In genomic region chr19:11423164-11423803, GRCh38 we compare ENCODE assay signal across 17 cellular contexts. TPM values are rescaled to one million over a fixed set of nuclear protein-coding genes. Genes with fewer than 3 reads are reported as not detected.
DNase-seq lines count a peak whose midpoint lies in the region; ATAC-seq and TF ChIP-seq lines count a peak whose summit lies in the region.
"Had no signal": no experiment of that assay in that cellular context is flagged by ENCODE, and none has a peak within 500 bp of the region (broad histone marks: within the 10 kb centered on the region; RNA-seq: fewer than 3 reads in every experiment).

No MANE protein-coding gene starts in this region.

- H3K27ac ChIP-seq in upper lobe of left lung = no peak overlapping the region
- H3K27ac ChIP-seq: HL-60 had no signal

- H3K36me3 ChIP-seq in upper lobe of left lung = no peaks in the 10 kb centered on the region
- H3K36me3 ChIP-seq: lower lobe of right lung had no signal

- H3K4me3 Mint-ChIP-seq in stimulated activated naive CD8-positive, alpha-beta T cell treated with anti-CD3 and anti-CD28 coated beads, Interleukin-15, amount 100 ng/mL, for 72 hours = peak overlapping the region; percentile 82 to 87
- peak overlapping the region; percentile 68 for H3K4me3 Mint-ChIP-seq in activated T-helper 2 cell treated with anti-CD3 and anti-CD28 coated beads, Interferon-gamma antibody, Interleukin-2, Interleukin-4, amounts not matched to agents 10 μg/mL and 5 μg/mL and 100 μg/mL, durations not matched to agents 14 hours and 24 hours and 36 hours (ENCODE audit: low read depth)

- H3K36me3 Mint-ChIP-seq in activated T-helper 2 cell treated with anti-CD3 and anti-CD28 coated beads, Interferon-gamma antibody, Interleukin-2, Interleukin-4, amounts not matched to agents 10 μg/mL and 5 μg/mL and 100 μg/mL, durations not matched to agents 14 hours and 24 hours and 36 hours (ENCODE audit: low read depth) = no peaks in the 10 kb centered on the region
- H3K36me3 Mint-ChIP-seq: stimulated activated naive B cell treated with anti-CD40 and anti-IgM and Interleukin-4, amounts not matched to agents 10 μg/mL and 1 μg/mL and 100 μg/mL, for 72 hours had no signal

- TF ChIP-seq CTCF in upper lobe of left lung (IDR thresholded peaks at IDR 0.05) = no peak

- no peak for DNase-seq in stimulated activated naive CD8-positive, alpha-beta T cell treated with anti-CD3 and anti-CD28 coated beads, Interleukin-15, amount 100 ng/mL, for 72 hours
- DNase-seq in stimulated activated naive CD8-positive, alpha-beta T cell treated with anti-CD3 and anti-CD28 coated beads, Interleukin-15, Interleukin-2, amounts not matched to agents 100 U/mL and 50 U/mL, for 24 hours = no peak
- DNase-seq in activated T-helper 2 cell treated with anti-CD3 and anti-CD28 coated beads, Interferon-gamma antibody, Interleukin-2, Interleukin-4, amounts not matched to agents 10 μg/mL and 5 μg/mL and 100 μg/mL, durations not matched to agents 14 hours and 24 hours and 36 hours (ENCODE audit: low spot score) = no peak
- DNase-seq in upper lobe of left lung = no peak
- DNase-seq: activated CD4-positive, alpha-beta T cell treated with anti-CD3 and anti-CD28 coated beads, Interleukin-2, amount 10 ng/mL, durations not matched to agents 7 days and 5 days; activated effector memory CD4-positive, alpha-beta T cell treated with Interleukin-2 at 50 U/mL for 16 hours; AML-193; effector CD8-positive, alpha-beta T cell; lower lobe of right lung; NCI-H1930; NCI-H526 treated with DMSO at 0.1 percent for 48 hours; stimulated activated naive B cell treated with anti-CD40 and anti-IgM and Interleukin-4, amounts not matched to agents 10 μg/mL and 1 μg/mL and 100 μg/mL, for 72 hours had no signal

- H3K4me1 Mint-ChIP-seq in stimulated activated naive CD8-positive, alpha-beta T cell treated with anti-CD3 and anti-CD28 coated beads, Interleukin-15, amount 100 ng/mL, for 72 hours = peaks cover 53% of the 10 kb centered on the region
- peaks cover 19% of the 10 kb centered on the region for H3K4me1 Mint-ChIP-seq in activated T-helper 2 cell treated with anti-CD3 and anti-CD28 coated beads, Interferon-gamma antibody, Interleukin-2, Interleukin-4, amounts not matched to agents 10 μg/mL and 5 μg/mL and 100 μg/mL, durations not matched to agents 14 hours and 24 hours and 36 hours (ENCODE audit: low read depth)

- H3K9me3 Mint-ChIP-seq in stimulated activated naive CD8-positive, alpha-beta T cell treated with anti-CD3 and anti-CD28 coated beads, Interleukin-15, amount 100 ng/mL, for 72 hours = no peaks in the 10 kb centered on the region
- no peaks in the 10 kb centered on the region for H3K9me3 Mint-ChIP-seq in activated T-helper 2 cell treated with anti-CD3 and anti-CD28 coated beads, Interferon-gamma antibody, Interleukin-2, Interleukin-4, amounts not matched to agents 10 μg/mL and 5 μg/mL and 100 μg/mL, durations not matched to agents 14 hours and 24 hours and 36 hours
- H3K9me3 Mint-ChIP-seq: stimulated activated naive B cell treated with anti-CD40 and anti-IgM and Interleukin-4, amounts not matched to agents 10 μg/mL and 1 μg/mL and 100 μg/mL, for 72 hours had no signal

- H3K9me3 ChIP-seq in upper lobe of left lung = no peaks in the 10 kb centered on the region
- H3K9me3 ChIP-seq: lower lobe of right lung had no signal

- peak overlapping the region in 1 of 2 donors; percentile 14 for H3K27ac Mint-ChIP-seq in stimulated activated naive CD8-positive, alpha-beta T cell treated with anti-CD3 and anti-CD28 coated beads, Interleukin-15, amount 100 ng/mL, for 72 hours
- H3K27ac Mint-ChIP-seq in activated T-helper 2 cell treated with anti-CD3 and anti-CD28 coated beads, Interferon-gamma antibody, Interleukin-2, Interleukin-4, amounts not matched to agents 10 μg/mL and 5 μg/mL and 100 μg/mL, durations not matched to agents 14 hours and 24 hours and 36 hours = no peak overlapping the region
- H3K27ac Mint-ChIP-seq: activated CD4-positive, alpha-beta T cell treated with anti-CD3 and anti-CD28 coated beads, Interleukin-2, amount 10 ng/mL, durations not matched to agents 7 days and 5 days had no signal

- ATAC-seq in stimulated activated naive CD8-positive, alpha-beta T cell treated with anti-CD3 and anti-CD28 coated beads, Interleukin-15, amount 100 ng/mL, for 72 hours = no peak
- ATAC-seq in stimulated activated naive CD8-positive, alpha-beta T cell treated with anti-CD3 and anti-CD28 coated beads, Interleukin-15, Interleukin-2, amounts not matched to agents 100 U/mL and 50 U/mL, for 24 hours = no peak
- no peak for ATAC-seq in activated CD4-positive, CD25-positive, alpha-beta regulatory T cell treated with anti-CD3 and anti-CD28 coated beads, Interleukin-2, amount 50 U/mL, for 24 hours
- ATAC-seq in upper lobe of left lung (ENCODE audit: low FRiP score in 2 of 2) (no peak), GM19452 (IDR thresholded peaks at IDR 0.05; ENCODE audit: unreplicated experiment) (no peak)

- peaks cover 69% of the 10 kb centered on the region for H3K27me3 Mint-ChIP-seq in stimulated activated naive CD8-positive, alpha-beta T cell treated with anti-CD3 and anti-CD28 coated beads, Interleukin-15, amount 100 ng/mL, for 72 hours
- H3K27me3 Mint-ChIP-seq in activated T-helper 2 cell treated with anti-CD3 and anti-CD28 coated beads, Interferon-gamma antibody, Interleukin-2, Interleukin-4, amounts not matched to agents 10 μg/mL and 5 μg/mL and 100 μg/mL, durations not matched to agents 14 hours and 24 hours and 36 hours (ENCODE audit: low read depth) = peaks cover 38% of the 10 kb centered on the region

- no peak overlapping the region for H3K4me3 ChIP-seq in upper lobe of left lung

- 30 to 47% methylated on average over 14 to 28 of the region's 28 CpGs for WGBS in upper lobe of left lung, 2 donors

- intact Hi-C loops in activated T-helper 2 cell treated with anti-CD3 and anti-CD28 coated beads, Interferon-gamma antibody, Interleukin-2, Interleukin-4, amounts not matched to agents 10 μg/mL and 5 μg/mL and 100 μg/mL, durations not matched to agents 14 hours and 24 hours and 36 hours (cut with micrococcal nuclease) = loop anchor here (5.0 kb wide), 2 partner anchors 41 to 59 kb away; partner anchors contain the start of genes ELAVL3 and EPOR

- no peak for TF ChIP-seq POLR2A in upper lobe of left lung (IDR thresholded peaks at IDR 0.05)

- no peak for TF ChIP-seq EP300 in upper lobe of left lung (IDR thresholded peaks at IDR 0.05)

- H3K4me1 ChIP-seq in upper lobe of left lung = peaks cover 31 to 56% (median 47%) of the 10 kb centered on the region in 4 donors

- peaks cover 0 to 16% (median 2%) of the 10 kb centered on the region in 4 donors for H3K27me3 ChIP-seq in upper lobe of left lung

RNA-seq across cellular contexts. Expression of gene RGL3, which starts 4.2 kb away (rescaled TPM):
- not detected in 2 replicates for total RNA-seq in activated T-helper 2 cell treated with anti-CD3 and anti-CD28 coated beads, Interferon-gamma antibody, Interleukin-2, Interleukin-4, amounts not matched to agents 10 μg/mL and 5 μg/mL and 100 μg/mL, durations not matched to agents 14 hours and 24 hours and 36 hours
- total RNA-seq in upper lobe of left lung = 100 to 1,000 TPM in 1 of 6 donors, 10 to 100 TPM in 5; 18.5 to 242 (median 44.6) TPM
- total RNA-seq: activated CD4-positive, alpha-beta T cell treated with anti-CD3 and anti-CD28 coated beads, Interleukin-2, amount 10 ng/mL, durations not matched to agents 7 days and 5 days; GM12878; T-helper 1 cell treated with Interleukin-12 subunit alpha and Interleukin-12 subunit beta and Interleukin-4 antibody, amounts not matched to agents 30 ng/mL and 1 ng/mL, for 36 hours had no signal

RNA-seq across cellular contexts. Expression of gene ODAD3, which starts 11.6 kb away (rescaled TPM):
- 0.37 TPM in 1 of 2 replicates, not detected in the other for total RNA-seq in activated T-helper 2 cell treated with anti-CD3 and anti-CD28 coated beads, Interferon-gamma antibody, Interleukin-2, Interleukin-4, amounts not matched to agents 10 μg/mL and 5 μg/mL and 100 μg/mL, durations not matched to agents 14 hours and 24 hours and 36 hours
- total RNA-seq in upper lobe of left lung = 10 to 100 TPM in 1 of 6 donors, 1 to 10 TPM in 4, under 1 TPM in 1; 0.34 to 11.1 (median 4.1) TPM
- total RNA-seq: activated CD4-positive, alpha-beta T cell treated with anti-CD3 and anti-CD28 coated beads, Interleukin-2, amount 10 ng/mL, durations not matched to agents 7 days and 5 days; T-helper 1 cell treated with Interleukin-12 subunit alpha and Interleukin-12 subunit beta and Interleukin-4 antibody, amounts not matched to agents 30 ng/mL and 1 ng/mL, for 36 hours had no signal

RNA-seq across cellular contexts. Expression of gene PRKCSH, which starts 12.2 kb away (rescaled TPM):
- 282 and 298 TPM in 2 replicates for total RNA-seq in activated T-helper 2 cell treated with anti-CD3 and anti-CD28 coated beads, Interferon-gamma antibody, Interleukin-2, Interleukin-4, amounts not matched to agents 10 μg/mL and 5 μg/mL and 100 μg/mL, durations not matched to agents 14 hours and 24 hours and 36 hours
- 100 to 1,000 TPM; 124 to 341 (median 187) TPM for total RNA-seq in upper lobe of left lung

RNA-seq across cellular contexts. Expression of gene EPOR, which starts 39.2 kb away (rescaled TPM):
- total RNA-seq in activated T-helper 2 cell treated with anti-CD3 and anti-CD28 coated beads, Interferon-gamma antibody, Interleukin-2, Interleukin-4, amounts not matched to agents 10 μg/mL and 5 μg/mL and 100 μg/mL, durations not matched to agents 14 hours and 24 hours and 36 hours = 10.3 TPM in 2 replicates
- total RNA-seq in upper lobe of left lung = 10 to 100 TPM in 4 of 6 donors, 1 to 10 TPM in 2; 7.5 to 45.1 (median 15.5) TPM

RNA-seq across cellular contexts. Expression of gene SWSAP1, which starts 48.8 kb away (rescaled TPM):
- 2.6 and 2.8 TPM in 2 replicates for total RNA-seq in activated T-helper 2 cell treated with anti-CD3 and anti-CD28 coated beads, Interferon-gamma antibody, Interleukin-2, Interleukin-4, amounts not matched to agents 10 μg/mL and 5 μg/mL and 100 μg/mL, durations not matched to agents 14 hours and 24 hours and 36 hours
- total RNA-seq in upper lobe of left lung = 10 to 100 TPM in 1 of 6 donors, 1 to 10 TPM in 4, under 1 TPM in 1; 0.89 to 13.6 (median 3.7) TPM

Comparison
In these comparisons a context has a peak if more than half of its experiments do, and no peak if none do; other contexts are left out.
1. RNA of gene RGL3, which starts 4.2 kb away (total RNA-seq): 18.5 to 242 TPM in upper lobe of left lung; not detected in activated T-helper 2 cell treated with anti-CD3 and anti-CD28 coated beads, Interferon-gamma antibody, Interleukin-2, Interleukin-4, amounts not matched to agents 10 μg/mL and 5 μg/mL and 100 μg/mL, durations not matched to agents 14 hours and 24 hours and 36 hours; every median in the first group is over 10 times any median in the second.